8 cellular contexts compared by ENCODE assay signal in the genomic region with DNA sequence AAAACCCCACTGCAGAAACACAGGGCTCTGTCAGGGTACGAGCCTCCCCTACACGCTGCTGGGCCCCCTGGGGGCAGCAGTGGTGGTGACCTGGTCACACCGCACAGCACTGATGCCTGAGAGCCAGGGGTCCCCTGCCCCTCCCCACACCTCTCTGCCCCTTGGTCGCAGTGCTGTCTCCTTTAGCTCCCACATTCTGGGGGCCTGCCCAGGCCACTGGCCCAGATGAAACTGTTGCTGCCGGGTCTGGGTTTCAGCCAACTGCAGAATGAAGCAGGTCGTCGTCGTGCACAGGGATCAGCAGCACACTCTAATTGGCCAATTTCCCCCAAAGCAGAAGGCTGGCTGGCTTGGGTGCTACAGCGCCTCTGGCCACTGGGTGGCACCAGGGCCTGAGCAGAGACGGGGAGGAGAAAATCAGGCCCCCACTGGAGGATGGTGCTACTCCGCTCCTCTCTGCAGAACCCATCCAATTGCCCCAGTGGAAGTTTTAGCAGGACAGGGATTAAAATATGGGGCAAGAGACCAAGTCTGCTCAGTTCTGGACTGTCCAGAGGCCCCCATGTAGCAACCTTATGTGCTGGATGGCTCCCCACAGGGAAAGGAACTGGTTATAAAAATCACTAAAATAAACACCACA.
A peak's percentile ranks its signal among the peaks of the same experiment; 100 is the strongest.
DNase-seq lines count a peak whose midpoint lies in the region; ATAC-seq lines count a peak whose summit lies in the region.

No MANE protein-coding gene starts in this region.

- DNase-seq in NCI-H1417 (lab: John Stamatoyannopoulos, UW) (peak; percentile 56 to 78 (median 74)), NCI-H1417 treated with DMSO at 0.1 percent for 48 hours (lab: John Stamatoyannopoulos, UW) (no peak), NCI-H226 (peak; percentile 21), cerebellar cortex (ENCODE audit: low spot score) (peak; percentile 85), kidney tubule cell (ENCODE audit: low spot score) (peak; percentile 61)
- peak; percentile 69 for DNase-seq in activated CD4-positive, alpha-beta T cell treated with anti-CD3 and anti-CD28 coated beads for 1 hour
- peak in 3 of 4 experiments; percentile 48 to 60 (median 57) for DNase-seq in stimulated activated CD4-positive, alpha-beta T cell treated with anti-CD3 and anti-CD28 coated beads, Interleukin-1b, Interleukin-23, amount 100 ng/mL, for 24 hours (ENCODE audit: low read depth in 4 of 4, low spot score in 1 of 4)

- ATAC-seq in HG03066 (IDR thresholded peaks at IDR 0.05; ENCODE audit: low read depth, unreplicated experiment), result peak; percentile 75
